ENCODE assay signal across 21 cellular contexts in the genomic region with DNA sequence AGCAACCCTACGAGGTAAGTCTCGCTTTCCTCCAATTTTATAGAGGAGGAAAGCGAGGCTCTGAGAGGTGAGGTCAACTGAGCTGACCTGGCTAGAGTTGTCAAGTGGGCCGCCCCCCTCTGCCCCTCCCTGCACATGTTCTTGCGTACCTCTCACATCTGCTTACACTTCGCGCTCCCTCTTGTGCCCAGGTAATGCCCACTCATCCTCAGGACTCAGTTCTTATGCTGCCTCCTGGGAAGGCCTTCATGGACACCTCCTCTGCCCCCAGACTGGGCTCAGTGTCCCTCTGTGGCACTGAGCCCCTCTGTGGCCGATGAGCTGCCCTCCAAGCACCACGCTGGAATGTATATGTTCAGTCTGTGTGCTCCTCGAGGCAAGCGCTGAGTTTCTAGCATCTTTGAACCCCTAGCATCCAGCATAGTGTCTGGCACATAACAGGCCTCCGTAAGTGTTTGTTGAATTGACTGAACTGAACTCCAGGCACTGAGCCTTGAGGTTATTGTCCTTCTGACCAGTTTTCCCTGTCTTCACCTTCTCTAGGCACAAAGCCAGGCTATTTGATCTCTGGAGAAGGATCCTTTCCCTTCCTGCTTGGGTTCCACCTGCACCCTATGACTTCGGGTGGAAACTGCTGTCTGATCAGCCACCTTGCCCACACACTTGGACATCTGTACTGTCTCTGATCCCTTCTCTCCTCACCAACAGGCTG. TPM values are rescaled to one million over a fixed set of nuclear protein-coding genes. Genes with fewer than 3 reads are reported as not detected.
DNase-seq lines count a peak whose midpoint lies in the region; ATAC-seq, FAIRE-seq and TF ChIP-seq lines count a peak whose summit lies in the region.
"Had no signal": no experiment of that assay in that cellular context is flagged by ENCODE, and none has a peak within 500 bp of the region (broad histone marks: within the 10 kb centered on the region; RNA-seq: fewer than 3 reads in every experiment).

No MANE protein-coding gene starts in this region.

- H2AFZ ChIP-seq in keratinocyte (ENCODE audit: control insufficient read depth, low read length), result no peak overlapping the region

- H3K36me3 Mint-ChIP-seq in activated CD8-positive, alpha-beta T cell treated with anti-CD3 and anti-CD28 coated beads, Interleukin-2, amount 10 ng/mL, durations not matched to agents 7 days and 5 days (ENCODE audit: low read depth), result peaks cover 23% of the 10 kb centered on the region
- H3K36me3 Mint-ChIP-seq in type B pancreatic cell, result peaks cover 19% of the 10 kb centered on the region

- H3K27me3 Mint-ChIP-seq in activated CD8-positive, alpha-beta T cell treated with anti-CD3 and anti-CD28 coated beads, Interleukin-2, amount 10 ng/mL, durations not matched to agents 7 days and 5 days (ENCODE audit: low read depth), result no peaks in the 10 kb centered on the region
- no peaks in the 10 kb centered on the region for H3K27me3 Mint-ChIP-seq in type B pancreatic cell

- H3K9me1 ChIP-seq in keratinocyte (ENCODE audit: control insufficient read depth, extremely low read depth, insufficient read depth, low read length), result no peaks in the 10 kb centered on the region

- FAIRE-seq in keratinocyte (lab: Jason Lieb, UNC), result no peak

- H3K9ac ChIP-seq in keratinocyte (ENCODE audit: control insufficient read depth, extremely low read depth, insufficient read depth, low read length), result peak overlapping the region; percentile 29

- no peak overlapping the region for H3K4me3 ChIP-seq in cardiac muscle cell
- H3K4me3 ChIP-seq in keratinocyte (ENCODE audit: control insufficient read depth in 2 of 3, extremely low read depth in 1 of 3, insufficient read depth in 2 of 3, low read depth in 1 of 3, low read length in 3 of 3), result no peak overlapping the region
- H3K4me3 ChIP-seq: adrenal gland, GM12878, HAP-1, right lobe of liver, upper lobe of right lung had no signal

- H4K20me1 ChIP-seq in keratinocyte (ENCODE audit: control insufficient read depth, extremely low read depth, insufficient read depth, low read length), result no peaks in the 10 kb centered on the region

- no peak overlapping the region for H3K4me3 Mint-ChIP-seq in activated CD8-positive, alpha-beta T cell treated with anti-CD3 and anti-CD28 coated beads, Interleukin-2, amount 10 ng/mL, durations not matched to agents 7 days and 5 days
- H3K4me3 Mint-ChIP-seq in type B pancreatic cell, result peak overlapping the region; percentile 23

- dilution Hi-C loops in keratinocyte (cut with MboI; ENCODE audit: extremely low pct_ligation_motif_present, low sequenced_read_pairs), result no loop called here

- H3K36me3 ChIP-seq in cardiac muscle cell (peaks cover 16% of the 10 kb centered on the region), keratinocyte (ENCODE audit: control insufficient read depth in 2 of 2, extremely low read depth in 1 of 2, insufficient read depth in 2 of 2, low read length in 2 of 2) (peaks cover 10 to 16% of the 10 kb centered on the region in 2 experiments)
- H3K36me3 ChIP-seq: neutrophil had no signal

- intact Hi-C loops in Right ventricle myocardium superior (cut with DNase I), result no loop called here

- ATAC-seq in Right ventricle myocardium superior (ENCODE audit: poor library complexity) (no peak), GM19455 (IDR thresholded peaks at IDR 0.05; ENCODE audit: unreplicated experiment) (no peak)
- ATAC-seq in activated CD8-positive, alpha-beta T cell treated with anti-CD3 and anti-CD28 coated beads, Interleukin-2, amount 10 ng/mL, durations not matched to agents 7 days and 5 days, result no peak

- H3K9me3 Mint-ChIP-seq in activated CD8-positive, alpha-beta T cell treated with anti-CD3 and anti-CD28 coated beads, Interleukin-2, amount 10 ng/mL, durations not matched to agents 7 days and 5 days (ENCODE audit: insufficient read depth), result no peaks in the 10 kb centered on the region
- H3K9me3 Mint-ChIP-seq in type B pancreatic cell, result no peaks in the 10 kb centered on the region

- DNase-seq in cardiac muscle cell (ENCODE audit: low read depth in 1 of 2, low spot score in 1 of 2) (no peak), Right ventricle myocardium superior (no peak), keratinocyte (ENCODE audit: low read depth, low spot score) (no peak), type B pancreatic cell (ENCODE audit: extremely low spot score, unreplicated experiment) (no peak), SIG-M5 (lab: John Stamatoyannopoulos, UW) (no peak), hypothalamus (lab: John Stamatoyannopoulos, UW) (no peak)
- DNase-seq in activated CD8-positive, alpha-beta T cell treated with anti-CD3 and anti-CD28 coated beads, Interleukin-2, amount 10 ng/mL, durations not matched to agents 7 days and 5 days, result no peak
- DNase-seq: activated CD4-positive, alpha-beta T cell treated with anti-CD3 and anti-CD28 coated beads, Interleukin-2, amount 50 U/mL, for 1 hour; activated T-cell treated with anti-CD3 and anti-CD28 coated beads, Interleukin-2, amount 50 U/mL, for 48 hours; adrenal gland; MV-4-11; NCI-H2081 treated with DMSO at 0.1 percent for 48 hours; right lobe of liver; RPMI8226; stimulated activated CD4-positive, alpha-beta T cell treated with anti-CD3 and anti-CD28 coated beads, Interleukin-4, amount 100 ng/mL, for 1 hour; T-helper 9 cell; upper lobe of right lung had no signal

- peak overlapping the region; percentile 66 for H3K4me2 ChIP-seq in keratinocyte (ENCODE audit: control insufficient read depth, extremely low read depth, insufficient read depth, low read depth, low read length)

- POLR2A ChIA-PET in activated CD8-positive, alpha-beta T cell treated with anti-CD3 and anti-CD28 coated beads, Interleukin-2, amount 10 ng/mL, durations not matched to agents 7 days and 5 days (lab: Charles Lee), result no interaction called here

- H3K9me3 ChIP-seq in cardiac muscle cell (ENCODE audit: low read depth) (no peaks in the 10 kb centered on the region), keratinocyte (ENCODE audit: control insufficient read depth, low read depth, low read length) (no peaks in the 10 kb centered on the region)
- H3K9me3 ChIP-seq: adrenal gland, HAP-1, neutrophil, right lobe of liver, upper lobe of right lung had no signal

- peaks cover 8% of the 10 kb centered on the region for H3K4me1 Mint-ChIP-seq in activated CD8-positive, alpha-beta T cell treated with anti-CD3 and anti-CD28 coated beads, Interleukin-2, amount 10 ng/mL, durations not matched to agents 7 days and 5 days (ENCODE audit: low read depth)
- H3K4me1 Mint-ChIP-seq in type B pancreatic cell (ENCODE audit: unreplicated experiment), result peaks cover 24% of the 10 kb centered on the region

- H3K27ac ChIP-seq in cardiac muscle cell, result peak overlapping the region; percentile 55
- peak overlapping the region; percentile 75 for H3K27ac ChIP-seq in keratinocyte (ENCODE audit: control insufficient read depth, insufficient read depth, low read length)
- H3K27ac ChIP-seq: neutrophil, right lobe of liver, upper lobe of right lung had no signal

- CTCF ChIA-PET in activated CD8-positive, alpha-beta T cell treated with anti-CD3 and anti-CD28 coated beads, Interleukin-2, amount 10 ng/mL, durations not matched to agents 7 days and 5 days (lab: Charles Lee), result no interaction called here

- H3K27me3 ChIP-seq in cardiac muscle cell, result no peaks in the 10 kb centered on the region
- no peaks in the 10 kb centered on the region for H3K27me3 ChIP-seq in keratinocyte (ENCODE audit: control insufficient read depth, extremely low read depth, insufficient read depth, low read length)
- H3K27me3 ChIP-seq: adrenal gland, neutrophil, right lobe of liver, upper lobe of right lung had no signal

- TF ChIP-seq CTCF in cardiac muscle cell (IDR thresholded peaks at IDR 0.05; ENCODE audit: low read depth, low read length) (no peak), keratinocyte (optimal IDR thresholded peaks at IDR 0.05 in 1 of 3, IDR thresholded peaks at IDR 0.05 in 1 of 3, conservative IDR thresholded peaks at IDR 0.05 in 1 of 3; ENCODE audit: extremely low read depth in 1 of 3, insufficient read depth in 2 of 3, low read length in 3 of 3) (no peak), type B pancreatic cell (conservative IDR thresholded peaks at IDR 0.05) (no peak)

- peak overlapping the region; percentile 7 for H3K27ac Mint-ChIP-seq in activated CD8-positive, alpha-beta T cell treated with anti-CD3 and anti-CD28 coated beads, Interleukin-2, amount 10 ng/mL, durations not matched to agents 7 days and 5 days
- peak overlapping the region; percentile 69 for H3K27ac Mint-ChIP-seq in type B pancreatic cell

- peaks cover 10% of the 10 kb centered on the region for H3K4me1 ChIP-seq in cardiac muscle cell (ENCODE audit: low read depth)
- H3K4me1 ChIP-seq in keratinocyte (ENCODE audit: control insufficient read depth, extremely low read depth, insufficient read depth, low read length), result peaks cover 25% of the 10 kb centered on the region
- H3K4me1 ChIP-seq: HAP-1, right lobe of liver, upper lobe of right lung had no signal

- H3K79me2 ChIP-seq in keratinocyte (ENCODE audit: control insufficient read depth, insufficient read depth, low read length), result peaks cover 4% of the 10 kb centered on the region

RNA-seq across cellular contexts. Expression of a gene that starts 13.5 kb away (rescaled TPM):
- total RNA-seq in cardiac muscle cell (78.2 and 96.2 TPM in 2 replicates), Right ventricle myocardium superior (10.4 TPM), type B pancreatic cell (ENCODE audit: low replicate concordance) (113 and 128 TPM in 2 replicates)
- polyA plus RNA-seq in cardiac muscle cell (62.0 and 86.0 TPM in 2 replicates), keratinocyte (28.6 to 39.2 TPM (median 30.6 TPM) in 3 replicates)
- total RNA-seq in activated CD8-positive, alpha-beta T cell treated with anti-CD3 and anti-CD28 coated beads, Interleukin-2, amount 10 ng/mL, durations not matched to agents 7 days and 5 days, result 100 to 1,000 TPM; 120 TPM
- 36.0 TPM for polyA plus RNA-seq in keratinocyte (2011; ENCODE audit: low read depth)
- polyA plus RNA-seq in keratinocyte (2011; cell fraction: cytosol; rRNA removed), result 20.5 and 26.0 TPM in 2 replicates
- 86.0 and 114 TPM in 2 replicates for polyA plus RNA-seq in keratinocyte (2011; cell fraction: nucleus; rRNA removed)
- polyA plus RNA-seq in keratinocyte (2012; ENCODE audit: low replicate concordance), result 35.4 and 47.6 TPM in 2 replicates
- polyA minus RNA-seq in keratinocyte, result 37.8 to 59.4 TPM (median 52.1 TPM) in 3 replicates
- 49.7 TPM for polyA minus RNA-seq in keratinocyte (2011; cell fraction: cytosol; rRNA and poly(A)+ RNA removed)
- 53.8 and 55.9 TPM in 2 replicates for polyA minus RNA-seq in keratinocyte (2011; cell fraction: nucleus; rRNA and poly(A)+ RNA removed)

RNA-seq across cellular contexts. Expression of a gene that starts 19.0 kb away (rescaled TPM):
- total RNA-seq in cardiac muscle cell (257 and 311 TPM in 2 replicates), Right ventricle myocardium superior (98.2 TPM), type B pancreatic cell (ENCODE audit: low replicate concordance) (131 and 173 TPM in 2 replicates)
- polyA plus RNA-seq in cardiac muscle cell (265 and 358 TPM in 2 replicates), keratinocyte (639 to 942 TPM (median 813 TPM) in 3 replicates)
- total RNA-seq in activated CD8-positive, alpha-beta T cell treated with anti-CD3 and anti-CD28 coated beads, Interleukin-2, amount 10 ng/mL, durations not matched to agents 7 days and 5 days, result 10 to 100 TPM; 85.6 to 93.8 TPM
- polyA plus RNA-seq in keratinocyte (2011; ENCODE audit: low read depth), result 318 TPM
- polyA plus RNA-seq in keratinocyte (2011; cell fraction: cytosol; rRNA removed), result 729 and 994 TPM in 2 replicates
- 447 and 491 TPM in 2 replicates for polyA plus RNA-seq in keratinocyte (2011; cell fraction: nucleus; rRNA removed)
- 415 and 728 TPM in 2 replicates for polyA plus RNA-seq in keratinocyte (2012; ENCODE audit: low replicate concordance)
- polyA minus RNA-seq in keratinocyte, result 503 to 721 TPM (median 560 TPM) in 3 replicates
- polyA minus RNA-seq in keratinocyte (2011; cell fraction: cytosol; rRNA and poly(A)+ RNA removed), result 621 TPM
- 137 and 149 TPM in 2 replicates for polyA minus RNA-seq in keratinocyte (2011; cell fraction: nucleus; rRNA and poly(A)+ RNA removed)

RNA-seq across cellular contexts. Expression of a gene that starts 27.2 kb away (rescaled TPM):
- 13.2 and 21.9 TPM in 2 replicates for total RNA-seq in cardiac muscle cell
- 20.1 and 28.6 TPM in 2 replicates for polyA plus RNA-seq in cardiac muscle cell
- 4.7 TPM for total RNA-seq in Right ventricle myocardium superior
- not detected for total RNA-seq in activated CD8-positive, alpha-beta T cell treated with anti-CD3 and anti-CD28 coated beads, Interleukin-2, amount 10 ng/mL, durations not matched to agents 7 days and 5 days
- 7.7 to 14.2 TPM (median 7.7 TPM) in 3 replicates for polyA plus RNA-seq in keratinocyte
- 1.3 TPM for polyA plus RNA-seq in keratinocyte (2011; ENCODE audit: low read depth)
- 5.5 and 8.3 TPM in 2 replicates for polyA plus RNA-seq in keratinocyte (2011; cell fraction: cytosol; rRNA removed)
- polyA plus RNA-seq in keratinocyte (2011; cell fraction: nucleus; rRNA removed), result 32.6 and 41.3 TPM in 2 replicates
- 7.1 and 7.8 TPM in 2 replicates for polyA plus RNA-seq in keratinocyte (2012; ENCODE audit: low replicate concordance)
- 4.0 to 7.7 TPM (median 6.9 TPM) in 3 replicates for polyA minus RNA-seq in keratinocyte
- 6.9 TPM for polyA minus RNA-seq in keratinocyte (2011; cell fraction: cytosol; rRNA and poly(A)+ RNA removed)
- polyA minus RNA-seq in keratinocyte (2011; cell fraction: nucleus; rRNA and poly(A)+ RNA removed), result 3.6 and 3.9 TPM in 2 replicates
- total RNA-seq in type B pancreatic cell (ENCODE audit: low replicate concordance), result 2.5 and 2.6 TPM in 2 replicates
